ENCODE assay signal across 8 cellular contexts in genomic region chr1:244049142-244049968, GRCh38. TPM values are rescaled to one million over a fixed set of nuclear protein-coding genes. Genes with fewer than 3 reads are reported as not detected.
A peak's percentile ranks its signal among the peaks of the same experiment; 100 is the strongest.
DNase-seq lines count a peak whose midpoint lies in the region; ATAC-seq and TF ChIP-seq lines count a peak whose summit lies in the region.

No MANE protein-coding gene starts in this region.

- H3K9me3 ChIP-seq in MG63: no peaks in the 10 kb centered on the region
- H3K9me3 ChIP-seq in lower lobe of right lung: no peaks in the 10 kb centered on the region

- H3K27ac Mint-ChIP-seq in activated B cell treated with CpG ODN at 0.5 μM for 24 hours: no peak overlapping the region
- H3K27ac Mint-ChIP-seq in stimulated activated effector memory CD8-positive, alpha-beta T cell treated with anti-CD3 and anti-CD28 coated beads, Interleukin-12 subunit alpha, Interleukin-12 subunit beta, amount 100 ng/mL, for 72 hours: peak overlapping the region; percentile 90

- H3K9me3 Mint-ChIP-seq in activated B cell treated with CpG ODN at 0.5 μM for 24 hours: no peaks in the 10 kb centered on the region
- H3K9me3 Mint-ChIP-seq in stimulated activated effector memory CD8-positive, alpha-beta T cell treated with anti-CD3 and anti-CD28 coated beads, Interleukin-12 subunit alpha, Interleukin-12 subunit beta, amount 100 ng/mL, for 72 hours: no peaks in the 10 kb centered on the region

- ATAC-seq in activated B cell treated with CpG ODN at 0.5 μM for 24 hours (ENCODE audit: low read depth): peak; percentile 1
- no peak for ATAC-seq in lower lobe of right lung
- ATAC-seq in stimulated activated effector memory CD8-positive, alpha-beta T cell treated with anti-CD3 and anti-CD28 coated beads, Interleukin-12 subunit alpha, Interleukin-12 subunit beta, amount 100 ng/mL, for 72 hours: no peak
- ATAC-seq in GM18907 (IDR thresholded peaks at IDR 0.05; ENCODE audit: unreplicated experiment): no peak
- no peak for ATAC-seq in HG02973 (IDR thresholded peaks at IDR 0.05; ENCODE audit: unreplicated experiment)

- H3K27me3 Mint-ChIP-seq in activated B cell treated with CpG ODN at 0.5 μM for 24 hours: no peaks in the 10 kb centered on the region

- CTCF ChIA-PET in activated B cell treated with CpG ODN at 0.5 μM for 24 hours (lab: Charles Lee): interaction anchor here (1.0 kb wide), 1 partner anchor 28 kb away, joined by 4 read pairs; no protein-coding TSS in a partner anchor

- peak; percentile 53 for DNase-seq in EL
- peak; percentile 35 for DNase-seq in MG63
- peak; percentile 57 for DNase-seq in activated B cell treated with CpG ODN at 0.5 μM for 24 hours
- peak; percentile 62 for DNase-seq in dermis blood vessel endothelial cell
- DNase-seq in lower lobe of right lung: peak; percentile 63
- DNase-seq in stimulated activated effector memory CD8-positive, alpha-beta T cell treated with anti-CD3 and anti-CD28 coated beads, Interleukin-12 subunit alpha, Interleukin-12 subunit beta, amount 100 ng/mL, for 72 hours (ENCODE audit: low spot score in 2 of 2): peak in 1 of 2 donors; percentile 9

- intact Hi-C loops in activated B cell treated with CpG ODN at 0.5 μM for 24 hours (cut with micrococcal nuclease) (loop anchor here (1.0 to 10.0 kb wide), 6 partner anchors 205 to 813 kb away; partner anchors contain the start of genes CEP170, DESI2 and HNRNPU), lower lobe of right lung (cut with DNase I) (no loop called here)

- TF ChIP-seq CTCF in activated B cell treated with CpG ODN at 0.5 μM for 24 hours (IDR thresholded peaks at IDR 0.05) (no peak), lower lobe of right lung (IDR thresholded peaks at IDR 0.05) (no peak)

- peak overlapping the region; percentile 79 for H3K27ac ChIP-seq in lower lobe of right lung

- H3K36me3 ChIP-seq in MG63 (no peaks in the 10 kb centered on the region), lower lobe of right lung (peaks cover 5% of the 10 kb centered on the region)

- H3K36me3 Mint-ChIP-seq in activated B cell treated with CpG ODN at 0.5 μM for 24 hours (ENCODE audit: low read depth): peaks cover 17% of the 10 kb centered on the region
- H3K36me3 Mint-ChIP-seq in stimulated activated effector memory CD8-positive, alpha-beta T cell treated with anti-CD3 and anti-CD28 coated beads, Interleukin-12 subunit alpha, Interleukin-12 subunit beta, amount 100 ng/mL, for 72 hours: no peaks in the 10 kb centered on the region

- POLR2A ChIA-PET in activated B cell treated with CpG ODN at 0.5 μM for 24 hours (lab: Charles Lee): interaction anchor here (0.7 to 5.5 kb wide), 6 partner anchors 9 to 794 kb away, joined by 4 to 55 read pairs (median 12); partner anchors contain the start of genes AKT3, CEP170, COX20 and SDCCAG8

- peaks cover 22% of the 10 kb centered on the region for H3K4me1 Mint-ChIP-seq in activated B cell treated with CpG ODN at 0.5 μM for 24 hours
- peaks cover 30% of the 10 kb centered on the region for H3K4me1 Mint-ChIP-seq in stimulated activated effector memory CD8-positive, alpha-beta T cell treated with anti-CD3 and anti-CD28 coated beads, Interleukin-12 subunit alpha, Interleukin-12 subunit beta, amount 100 ng/mL, for 72 hours

- peaks cover 40% of the 10 kb centered on the region for H3K27me3 ChIP-seq in MG63
- no peaks in the 10 kb centered on the region for H3K27me3 ChIP-seq in lower lobe of right lung (ENCODE audit: low read depth)

- no peak overlapping the region for H3K4me3 Mint-ChIP-seq in activated B cell treated with CpG ODN at 0.5 μM for 24 hours
- H3K4me3 Mint-ChIP-seq in stimulated activated effector memory CD8-positive, alpha-beta T cell treated with anti-CD3 and anti-CD28 coated beads, Interleukin-12 subunit alpha, Interleukin-12 subunit beta, amount 100 ng/mL, for 72 hours: peak overlapping the region; percentile 86

- peak overlapping the region; percentile 45 for H3K4me3 ChIP-seq in MG63
- H3K4me3 ChIP-seq in lower lobe of right lung: peak overlapping the region; percentile 75

- peaks cover 30% of the 10 kb centered on the region for H3K4me1 ChIP-seq in lower lobe of right lung

RNA-seq across cellular contexts. Expression of gene ZBTB18, which starts 1.7 kb away (rescaled TPM):
- 4.4 and 6.8 TPM in 2 replicates for total RNA-seq in MG63 (2014; rRNA removed; shearing (Covaris generic); ENCODE audit: low replicate concordance)
- total RNA-seq in activated B cell treated with CpG ODN at 0.5 μM for 24 hours (42.5 and 46.7 TPM in 2 replicates), dermis blood vessel endothelial cell (25.4 and 41.0 TPM in 2 replicates), lower lobe of right lung (21.3 TPM)
